Comparison of ENCODE assay signal across 8 cellular contexts in genomic region chr1:156746716-156747631, GRCh38. TPM values are rescaled to one million over a fixed set of nuclear protein-coding genes. Genes with fewer than 3 reads are reported as not detected.
A peak's percentile ranks its signal among the peaks of the same experiment; 100 is the strongest.
DNase-seq lines count a peak whose midpoint lies in the region; ATAC-seq and TF ChIP-seq lines count a peak whose summit lies in the region.

No MANE protein-coding gene starts in this region.

- H3K27ac ChIP-seq in CD8-positive, alpha-beta memory T cell (ENCODE audit: low read depth, low read length): peak overlapping the region; percentile 80
- peak overlapping the region; percentile 99 for H3K27ac ChIP-seq in suprapubic skin

- peaks cover 51% of the 10 kb centered on the region for H3K4me1 ChIP-seq in CD8-positive, alpha-beta memory T cell (ENCODE audit: insufficient read depth, low read length)
- H3K4me1 ChIP-seq in mucosa of stomach (ENCODE audit: control insufficient read depth, insufficient read depth, low read length): peaks cover 49% of the 10 kb centered on the region
- peaks cover 55% of the 10 kb centered on the region for H3K4me1 ChIP-seq in suprapubic skin

- no peaks in the 10 kb centered on the region for H3K27me3 ChIP-seq in CD8-positive, alpha-beta memory T cell (ENCODE audit: insufficient read depth, low read length, poor library complexity, severe bottlenecking)
- H3K27me3 ChIP-seq in mucosa of stomach (ENCODE audit: control insufficient read depth, insufficient read depth, low read length) (no peaks in the 10 kb centered on the region), suprapubic skin (no peaks in the 10 kb centered on the region)

- peak overlapping the region; percentile 57 for H3K4me3 ChIP-seq in CD8-positive, alpha-beta memory T cell (ENCODE audit: low read length)
- peak overlapping the region; percentile 82 for H3K4me3 ChIP-seq in mucosa of stomach (ENCODE audit: low read length)
- H3K4me3 ChIP-seq in suprapubic skin: peak overlapping the region; percentile 96

- H3K9me3 ChIP-seq in CD8-positive, alpha-beta memory T cell (ENCODE audit: low read length): no peaks in the 10 kb centered on the region
- H3K9me3 ChIP-seq in mucosa of stomach (ENCODE audit: control insufficient read depth, low read length) (no peaks in the 10 kb centered on the region), suprapubic skin (no peaks in the 10 kb centered on the region)

- ATAC-seq in GM18519 (IDR thresholded peaks at IDR 0.05; ENCODE audit: low FRiP score, unreplicated experiment): no peak

- peak in 1 of 2 donors; percentile 6 for TF ChIP-seq CTCF in suprapubic skin (IDR thresholded peaks at IDR 0.05)

- peak in 1 of 2 donors; percentile 34 for TF ChIP-seq POLR2A in suprapubic skin (IDR thresholded peaks at IDR 0.05)

- 1% methylated on average over 12 of the region's 30 CpGs for WGBS in suprapubic skin

- peak; percentile 53 to 86 (median 67) for DNase-seq in CD8-positive, alpha-beta memory T cell
- DNase-seq in HT-29 (ENCODE audit: low spot score): peak; percentile 90
- peak; percentile 94 for DNase-seq in NCI-H82 (lab: John Stamatoyannopoulos, UW)
- DNase-seq in activated T-helper 1 cell treated with anti-CD3 and anti-CD28 coated beads, Interleukin-12 subunit alpha, Interleukin-12 subunit beta, Interleukin-2, Interleukin-4 antibody, amounts not matched to agents 30 ng/mL and 10 ng/mL and 1 ng/mL, durations not matched to agents 14 hours and 24 hours and 36 hours (ENCODE audit: low spot score): no peak
- peak; percentile 98 for DNase-seq in fibroblast of gingiva (ENCODE audit: low read depth)
- peak; percentile 98 to 99 for DNase-seq in suprapubic skin (ENCODE audit: low spot score in 2 of 2)

- peaks cover 52 to 60% (median 56%) of the 10 kb centered on the region in 3 donors for H3K4me1 Mint-ChIP-seq in CD8-positive, alpha-beta memory T cell
- peaks cover 76% of the 10 kb centered on the region for H3K4me1 Mint-ChIP-seq in activated T-helper 1 cell treated with anti-CD3 and anti-CD28 coated beads, Interleukin-12 subunit alpha, Interleukin-12 subunit beta, Interleukin-2, Interleukin-4 antibody, amounts not matched to agents 30 ng/mL and 10 ng/mL and 1 ng/mL, durations not matched to agents 14 hours and 24 hours and 36 hours (ENCODE audit: low read depth)

- intact Hi-C loops in activated T-helper 1 cell treated with anti-CD3 and anti-CD28 coated beads, Interleukin-12 subunit alpha, Interleukin-12 subunit beta, Interleukin-2, Interleukin-4 antibody, amounts not matched to agents 30 ng/mL and 10 ng/mL and 1 ng/mL, durations not matched to agents 14 hours and 24 hours and 36 hours (cut with micrococcal nuclease): loop anchor here (10.0 kb wide), 2 partner anchors 388 to 552 kb away; partner anchors contain the start of genes ETV3 and SLC25A44

- H3K36me3 Mint-ChIP-seq in CD8-positive, alpha-beta memory T cell: peaks cover 0 to 42% (median 6%) of the 10 kb centered on the region in 3 donors
- H3K36me3 Mint-ChIP-seq in activated T-helper 1 cell treated with anti-CD3 and anti-CD28 coated beads, Interleukin-12 subunit alpha, Interleukin-12 subunit beta, Interleukin-2, Interleukin-4 antibody, amounts not matched to agents 30 ng/mL and 10 ng/mL and 1 ng/mL, durations not matched to agents 14 hours and 24 hours and 36 hours (ENCODE audit: low read depth): peaks cover 54% of the 10 kb centered on the region

- peak overlapping the region; percentile 80 to 95 (median 91) for H3K4me3 Mint-ChIP-seq in CD8-positive, alpha-beta memory T cell
- peak overlapping the region; percentile 100 for H3K4me3 Mint-ChIP-seq in activated T-helper 1 cell treated with anti-CD3 and anti-CD28 coated beads, Interleukin-12 subunit alpha, Interleukin-12 subunit beta, Interleukin-2, Interleukin-4 antibody, amounts not matched to agents 30 ng/mL and 10 ng/mL and 1 ng/mL, durations not matched to agents 14 hours and 24 hours and 36 hours

- no peaks in the 10 kb centered on the region for H3K27me3 Mint-ChIP-seq in CD8-positive, alpha-beta memory T cell
- peaks cover 1% of the 10 kb centered on the region for H3K27me3 Mint-ChIP-seq in activated T-helper 1 cell treated with anti-CD3 and anti-CD28 coated beads, Interleukin-12 subunit alpha, Interleukin-12 subunit beta, Interleukin-2, Interleukin-4 antibody, amounts not matched to agents 30 ng/mL and 10 ng/mL and 1 ng/mL, durations not matched to agents 14 hours and 24 hours and 36 hours (ENCODE audit: insufficient read depth)

- POLR2A ChIA-PET in CD8-positive, alpha-beta memory T cell (lab: Charles Lee): interaction anchor here (0.5 to 1.4 kb wide), 4 partner anchors 15 to 88 kb away, joined by 4 to 6 read pairs (median 4); partner anchors contain the start of genes ISG20L2 and METTL25B

- H3K36me3 ChIP-seq in CD8-positive, alpha-beta memory T cell (ENCODE audit: insufficient read depth, low read length): peaks cover 5% of the 10 kb centered on the region
- H3K36me3 ChIP-seq in mucosa of stomach (ENCODE audit: control insufficient read depth, insufficient read depth, low read length) (peaks cover 7% of the 10 kb centered on the region), suprapubic skin (peaks cover 31% of the 10 kb centered on the region)

- H3K9ac ChIP-seq in mucosa of stomach (ENCODE audit: low read length): peak overlapping the region; percentile 92

- CTCF ChIA-PET in CD8-positive, alpha-beta memory T cell (lab: Charles Lee): interaction anchor here (1.0 to 1.5 kb wide), 4 partner anchors 14 to 113 kb away, joined by 3 to 11 read pairs (median 4); no protein-coding TSS in a partner anchor

- no peak for TF ChIP-seq EP300 in suprapubic skin (IDR thresholded peaks at IDR 0.05)

- peak overlapping the region; percentile 92 to 99 (median 96) for H3K27ac Mint-ChIP-seq in CD8-positive, alpha-beta memory T cell
- peak overlapping the region; percentile 98 for H3K27ac Mint-ChIP-seq in activated T-helper 1 cell treated with anti-CD3 and anti-CD28 coated beads, Interleukin-12 subunit alpha, Interleukin-12 subunit beta, Interleukin-2, Interleukin-4 antibody, amounts not matched to agents 30 ng/mL and 10 ng/mL and 1 ng/mL, durations not matched to agents 14 hours and 24 hours and 36 hours

- H3K9me3 Mint-ChIP-seq in CD8-positive, alpha-beta memory T cell: no peaks in the 10 kb centered on the region
- H3K9me3 Mint-ChIP-seq in activated T-helper 1 cell treated with anti-CD3 and anti-CD28 coated beads, Interleukin-12 subunit alpha, Interleukin-12 subunit beta, Interleukin-2, Interleukin-4 antibody, amounts not matched to agents 30 ng/mL and 10 ng/mL and 1 ng/mL, durations not matched to agents 14 hours and 24 hours and 36 hours: no peaks in the 10 kb centered on the region

RNA-seq across cellular contexts. Expression of gene HDGF, which starts 4.5 kb away (rescaled TPM):
- total RNA-seq in CD8-positive, alpha-beta memory T cell: 100 to 1,000 TPM; 297 to 299 TPM
- polyA plus RNA-seq in CD8-positive, alpha-beta memory T cell: 46.0 TPM
- total RNA-seq in HT-29 (2014; rRNA removed; shearing (Covaris generic)): 490 and 566 TPM in 2 replicates
- total RNA-seq in activated T-helper 1 cell treated with anti-CD3 and anti-CD28 coated beads, Interleukin-12 subunit alpha, Interleukin-12 subunit beta, Interleukin-2, Interleukin-4 antibody, amounts not matched to agents 30 ng/mL and 10 ng/mL and 1 ng/mL, durations not matched to agents 14 hours and 24 hours and 36 hours: 371 and 374 TPM in 2 replicates
- total RNA-seq in suprapubic skin: 100 to 1,000 TPM; 178 to 250 (median 210) TPM

RNA-seq across cellular contexts. Expression of gene MRPL24, which starts 6.1 kb away (rescaled TPM):
- total RNA-seq in CD8-positive, alpha-beta memory T cell: 100 to 1,000 TPM; 122 to 131 TPM
- 92.2 TPM for polyA plus RNA-seq in CD8-positive, alpha-beta memory T cell
- total RNA-seq in HT-29 (2014; rRNA removed; shearing (Covaris generic)): 111 and 115 TPM in 2 replicates
- 132 and 135 TPM in 2 replicates for total RNA-seq in activated T-helper 1 cell treated with anti-CD3 and anti-CD28 coated beads, Interleukin-12 subunit alpha, Interleukin-12 subunit beta, Interleukin-2, Interleukin-4 antibody, amounts not matched to agents 30 ng/mL and 10 ng/mL and 1 ng/mL, durations not matched to agents 14 hours and 24 hours and 36 hours
- total RNA-seq in suprapubic skin: 10 to 100 TPM; 33.6 to 66.6 (median 55.0) TPM

RNA-seq across cellular contexts. Expression of gene ISG20L2, which starts 18.4 kb away (rescaled TPM):
- total RNA-seq in CD8-positive, alpha-beta memory T cell: 10 to 100 TPM; 69.4 to 75.9 TPM
- 25.0 TPM for polyA plus RNA-seq in CD8-positive, alpha-beta memory T cell
- total RNA-seq in HT-29 (2014; rRNA removed; shearing (Covaris generic)): 30.8 and 33.2 TPM in 2 replicates
- total RNA-seq in activated T-helper 1 cell treated with anti-CD3 and anti-CD28 coated beads, Interleukin-12 subunit alpha, Interleukin-12 subunit beta, Interleukin-2, Interleukin-4 antibody, amounts not matched to agents 30 ng/mL and 10 ng/mL and 1 ng/mL, durations not matched to agents 14 hours and 24 hours and 36 hours: 73.7 and 81.5 TPM in 2 replicates
- 10 to 100 TPM; 33.8 to 59.6 (median 38.9) TPM for total RNA-seq in suprapubic skin

RNA-seq across cellular contexts. Expression of gene METTL25B, which starts 18.7 kb away (rescaled TPM):
- 10 to 100 TPM; 29.6 to 29.7 TPM for total RNA-seq in CD8-positive, alpha-beta memory T cell
- polyA plus RNA-seq in CD8-positive, alpha-beta memory T cell: 4.2 TPM
- 30.0 and 30.3 TPM in 2 replicates for total RNA-seq in HT-29 (2014; rRNA removed; shearing (Covaris generic))
- 31.6 and 38.9 TPM in 2 replicates for total RNA-seq in activated T-helper 1 cell treated with anti-CD3 and anti-CD28 coated beads, Interleukin-12 subunit alpha, Interleukin-12 subunit beta, Interleukin-2, Interleukin-4 antibody, amounts not matched to agents 30 ng/mL and 10 ng/mL and 1 ng/mL, durations not matched to agents 14 hours and 24 hours and 36 hours
- total RNA-seq in suprapubic skin: 10 to 100 TPM; 20.7 to 40.3 (median 34.2) TPM

RNA-seq across cellular contexts. Expression of gene PRCC, which starts 20.4 kb away (rescaled TPM):
- total RNA-seq in CD8-positive, alpha-beta memory T cell: 100 to 1,000 TPM; 106 to 111 TPM
- 45.9 TPM for polyA plus RNA-seq in CD8-positive, alpha-beta memory T cell
- total RNA-seq in HT-29 (2014; rRNA removed; shearing (Covaris generic)): 61.1 and 61.2 TPM in 2 replicates
- total RNA-seq in activated T-helper 1 cell treated with anti-CD3 and anti-CD28 coated beads, Interleukin-12 subunit alpha, Interleukin-12 subunit beta, Interleukin-2, Interleukin-4 antibody, amounts not matched to agents 30 ng/mL and 10 ng/mL and 1 ng/mL, durations not matched to agents 14 hours and 24 hours and 36 hours: 117 TPM in 2 replicates
- 10 to 100 TPM; 39.1 to 50.1 (median 43.3) TPM for total RNA-seq in suprapubic skin
